16 cellular contexts compared by ENCODE assay signal in the genomic region with DNA sequence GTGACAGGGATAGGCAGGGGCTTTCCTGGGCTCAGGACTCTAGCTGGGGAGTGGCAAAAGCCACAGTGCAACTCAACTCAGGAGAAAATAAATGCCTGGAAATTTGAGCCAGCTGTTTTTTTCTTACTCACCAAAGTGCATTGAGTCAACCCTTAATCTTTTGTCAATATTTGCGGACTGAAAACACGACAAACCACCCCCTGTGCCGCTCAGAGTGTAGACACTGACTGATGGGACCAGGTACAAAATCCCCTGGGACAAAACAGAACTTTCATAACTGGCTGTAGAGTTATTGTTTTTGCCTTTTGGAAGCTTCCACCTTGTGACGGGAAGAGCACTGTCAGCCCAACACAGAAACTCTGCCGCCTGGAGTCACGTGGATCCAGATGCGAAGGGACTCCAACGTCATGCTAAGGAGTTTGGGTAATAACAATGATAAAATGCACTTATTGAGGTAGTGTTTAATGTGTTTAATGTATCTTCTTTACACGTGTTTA.
DNase-seq lines count a peak whose midpoint lies in the region; ATAC-seq, FAIRE-seq and TF ChIP-seq lines count a peak whose summit lies in the region.
"Had no signal": no experiment of that assay in that cellular context is flagged by ENCODE, and none has a peak within 500 bp of the region (broad histone marks: within the 10 kb centered on the region; RNA-seq: fewer than 3 reads in every experiment).

No MANE protein-coding gene starts in this region.

- FAIRE-seq in pancreas (lab: Jason Lieb, UNC): no peak
- FAIRE-seq: K562 had no signal

- peak; percentile 91 to 93 (median 92) for ATAC-seq in pancreas
- ATAC-seq in HG02840 (IDR thresholded peaks at IDR 0.05; ENCODE audit: low FRiP score, unreplicated experiment): no peak
- no peak for ATAC-seq in GM18909 (IDR thresholded peaks at IDR 0.05; ENCODE audit: poor library complexity, unreplicated experiment)
- ATAC-seq: K562; naive thymus-derived CD4-positive, alpha-beta T cell had no signal

- no peak overlapping the region for H3K4me3 ChIP-seq in pancreas
- no peak overlapping the region for H3K4me3 ChIP-seq in Peyer's patch
- H3K4me3 ChIP-seq: ascending aorta, K562, smooth muscle cell had no signal

- H3K4me1 ChIP-seq in pancreas: peaks cover 12 to 43% (median 17%) of the 10 kb centered on the region in 3 donors
- peaks cover 0 to 2% (median 0%) of the 10 kb centered on the region in 4 donors for H3K4me1 ChIP-seq in Peyer's patch

- TF ChIP-seq CTCF in pancreas (IDR thresholded peaks at IDR 0.05) (no peak), Peyer's patch (IDR thresholded peaks at IDR 0.05) (no peak)

- 9 to 12% methylated on average over 9 of the region's 9 CpGs for WGBS in pancreas, 2 donors

- peak overlapping the region in 2 of 4 donors; percentile 71 to 78 for H3K27ac ChIP-seq in pancreas
- no peak overlapping the region for H3K27ac ChIP-seq in Peyer's patch
- H3K27ac ChIP-seq: ascending aorta had no signal

- DNase-seq in HT-29 (ENCODE audit: low spot score): peak; percentile 41
- peak; percentile 60 to 84 for DNase-seq in NCI-H2081 (lab: John Stamatoyannopoulos, UW)
- DNase-seq in SHP77 treated with DMSO at 0.1 percent for 48 hours (lab: John Stamatoyannopoulos, UW): peak; percentile 66
- DNase-seq in pancreas: peak in 4 of 6 donors; percentile 39 to 81 (median 70)
- no peak for DNase-seq in Peyer's patch
- DNase-seq in NCI-H226: no peak
- DNase-seq: CD8-positive, alpha-beta memory T cell; foreskin melanocyte; islet precursor cell; naive thymus-derived CD4-positive, alpha-beta T cell; NCI-H524 had no signal

- TF ChIP-seq POLR2A in Peyer's patch (IDR thresholded peaks at IDR 0.05): no peak

- H3K27me3 ChIP-seq in pancreas: no peaks in the 10 kb centered on the region
- H3K27me3 ChIP-seq in Peyer's patch: no peaks in the 10 kb centered on the region
- H3K27me3 ChIP-seq: ascending aorta had no signal

- intact Hi-C loops in pancreas (cut with DNase I): loop anchor here in 2 of 3 donors (5.0 to 10.0 kb wide), 2 partner anchors 160 to 168 kb away; a partner anchor contains a TSS

- H3K36me3 ChIP-seq in pancreas (no peaks in the 10 kb centered on the region), Peyer's patch (no peaks in the 10 kb centered on the region)
- H3K36me3 ChIP-seq: ascending aorta had no signal

- H3K9me3 ChIP-seq in pancreas: no peaks in the 10 kb centered on the region
- H3K9me3 ChIP-seq in Peyer's patch: no peaks in the 10 kb centered on the region
- H3K9me3 ChIP-seq: ascending aorta had no signal

Comparison
In these comparisons a context has a peak if more than half of its experiments do, and no peak if none do; other contexts are left out.
1. DNase-seq: peak in HT-29 (single experiment), NCI-H2081 (2 of 2), SHP77 treated with DMSO at 0.1 percent for 48 hours (single experiment) and pancreas (4 of 6); none in Peyer's patch (0 of 3) and NCI-H226 (single experiment).
2. ATAC-seq: peak in pancreas (4 of 4); none in HG02840 (single experiment) and GM18909 (single experiment).